In the genomic region with DNA sequence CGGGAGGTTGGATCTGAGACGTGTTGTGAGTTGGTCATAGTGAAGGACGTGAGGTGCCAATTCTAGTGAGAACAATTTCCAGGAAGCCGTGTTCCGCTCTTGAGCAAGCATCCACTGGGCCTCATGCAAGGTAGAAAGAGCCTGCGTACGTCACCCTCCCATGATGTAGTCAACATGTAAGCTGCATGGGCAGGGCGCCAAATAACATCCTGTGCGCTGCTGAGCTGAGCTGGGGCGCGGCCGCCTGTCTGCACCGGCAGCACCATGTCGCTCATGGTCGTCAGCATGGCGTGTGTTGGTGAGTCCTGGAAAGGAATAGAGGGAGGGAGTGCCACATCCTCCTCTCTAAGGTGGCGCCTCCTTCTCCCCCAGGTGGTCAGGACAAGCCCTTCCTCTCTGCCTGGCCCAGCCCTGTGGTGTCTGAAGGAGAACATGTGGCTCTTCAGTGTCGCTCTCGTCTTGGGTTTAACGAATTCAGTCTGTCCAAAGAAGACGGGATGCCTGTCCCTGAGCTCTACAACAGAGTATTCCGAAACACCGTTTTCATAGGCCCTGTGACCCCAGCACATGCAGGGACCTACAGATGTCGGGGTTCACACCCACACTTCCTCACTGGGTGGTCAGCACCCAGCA, we compare ENCODE assay signal across 6 cellular contexts. TPM values are rescaled to one million over a fixed set of nuclear protein-coding genes. Genes with fewer than 3 reads are reported as not detected.
"Had no signal": no experiment of that assay in that cellular context is flagged by ENCODE, and none has a peak within 500 bp of the region (broad histone marks: within the 10 kb centered on the region; RNA-seq: fewer than 3 reads in every experiment).

No MANE protein-coding gene starts in this region.

RNA-seq across cellular contexts. Expression of a gene that starts 16.6 kb away (rescaled TPM):
- total RNA-seq: activated B cell treated with CpG ODN at 0.5 μM for 24 hours; activated CD4-positive, alpha-beta memory T cell treated with anti-CD3 and anti-CD28 coated beads for 36 hours; bronchial epithelial cell; IMR-90; NCI-H460; RPMI7951 had no signal
- polyA plus RNA-seq: IMR-90 had no signal

RNA-seq across cellular contexts. Expression of a gene that starts 17.2 kb away (rescaled TPM):
- total RNA-seq: activated B cell treated with CpG ODN at 0.5 μM for 24 hours; activated CD4-positive, alpha-beta memory T cell treated with anti-CD3 and anti-CD28 coated beads for 36 hours; bronchial epithelial cell; IMR-90; NCI-H460; RPMI7951 had no signal
- polyA plus RNA-seq: IMR-90 had no signal

RNA-seq across cellular contexts. Expression of a gene that starts 30.1 kb away (rescaled TPM):
- total RNA-seq: activated B cell treated with CpG ODN at 0.5 μM for 24 hours; activated CD4-positive, alpha-beta memory T cell treated with anti-CD3 and anti-CD28 coated beads for 36 hours; bronchial epithelial cell; IMR-90; NCI-H460; RPMI7951 had no signal
- polyA plus RNA-seq: IMR-90 had no signal

RNA-seq across cellular contexts. Expression of a gene that starts 46.3 kb away (rescaled TPM):
- total RNA-seq: activated B cell treated with CpG ODN at 0.5 μM for 24 hours; activated CD4-positive, alpha-beta memory T cell treated with anti-CD3 and anti-CD28 coated beads for 36 hours; bronchial epithelial cell; IMR-90; NCI-H460; RPMI7951 had no signal
- polyA plus RNA-seq: IMR-90 had no signal

RNA-seq across cellular contexts. Expression of a gene that starts 47.9 kb away (rescaled TPM):
- total RNA-seq: activated B cell treated with CpG ODN at 0.5 μM for 24 hours; activated CD4-positive, alpha-beta memory T cell treated with anti-CD3 and anti-CD28 coated beads for 36 hours; bronchial epithelial cell; IMR-90; NCI-H460; RPMI7951 had no signal
- polyA plus RNA-seq: IMR-90 had no signal
